2 cellular contexts compared by ENCODE assay signal in the genomic region with DNA sequence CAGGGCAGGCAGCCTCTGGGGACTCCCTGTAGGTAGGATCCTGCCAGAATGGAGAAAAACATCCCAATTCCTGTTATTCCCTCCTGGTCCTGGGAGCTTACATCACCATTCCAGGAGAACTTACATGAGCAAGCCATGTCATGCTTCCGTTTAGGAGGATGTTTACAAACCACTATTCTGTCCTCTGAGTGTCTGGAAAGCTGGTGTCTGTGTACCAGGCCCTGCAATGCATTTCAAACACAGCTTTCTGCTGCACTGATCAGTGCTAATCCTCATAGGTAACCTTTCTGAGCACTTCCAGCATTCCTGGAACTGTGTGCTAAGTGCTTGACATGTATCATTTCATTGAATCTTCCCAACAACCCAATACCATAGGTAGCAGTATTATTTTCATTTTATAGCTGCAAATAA.
TF ChIP-seq lines count a peak whose summit lies in the region.

No MANE protein-coding gene starts in this region.

TF ChIP-seq in IMR-90, 13 proteins besides CTCF, POLR2A, EP300 and RAD21 (continued from another document):
- TF ChIP-seq BHLHE40 (IDR thresholded peaks at IDR 0.05; ENCODE audit: low read depth, low read length) = no peak

TF ChIP-seq in SK-N-SH treated with all-trans-retinoic acid at 6 μM for 48 hours, 23 proteins besides CTCF, POLR2A, EP300 and RAD21 (continued from another document):
- no peak for TF ChIP-seq PATZ1 (CRISPR knock-in tag; IDR thresholded peaks at IDR 0.05; ENCODE audit: borderline replicate concordance)
- no peak for TF ChIP-seq OSR1 (CRISPR knock-in tag; IDR thresholded peaks at IDR 0.05)
- no peak for TF ChIP-seq ZC3H10 (CRISPR knock-in tag; IDR thresholded peaks at IDR 0.05)
- no peak for TF ChIP-seq ZFP30 (CRISPR knock-in tag; IDR thresholded peaks at IDR 0.05)
- no peak for TF ChIP-seq ISL1 (CRISPR knock-in tag; IDR thresholded peaks at IDR 0.05)
- no peak for TF ChIP-seq ZFP3 (CRISPR knock-in tag; IDR thresholded peaks at IDR 0.05)
- TF ChIP-seq GLIS3 (CRISPR knock-in tag; IDR thresholded peaks at IDR 0.05) = no peak
- no peak for TF ChIP-seq ZNF565 (CRISPR knock-in tag; conservative IDR thresholded peaks at IDR 0.05; ENCODE audit: low read depth)
TF ChIP-seq in SK-N-SH treated with all-trans-retinoic acid at 6 μM for 48 hours: peak in this region for 0.
